Comparison of ENCODE assay signal across 19 cellular contexts in genomic region chr16:1345087-1345486, GRCh38.
"Had no signal": no experiment of that assay in that cellular context is flagged by ENCODE, and none has a peak within 500 bp of the region (broad histone marks: within the 10 kb centered on the region; RNA-seq: fewer than 3 reads in every experiment).

No MANE protein-coding gene starts in this region.

- ATAC-seq: foreskin keratinocyte; left cardiac atrium; lower lobe of right lung; right cardiac atrium; stimulated activated effector memory CD8-positive, alpha-beta T cell treated with anti-CD3 and anti-CD28 coated beads, Interleukin-12 subunit alpha, Interleukin-12 subunit beta, amount 100 ng/mL, for 72 hours; stimulated activated naive CD8-positive, alpha-beta T cell treated with anti-CD3 and anti-CD28 coated beads, Interleukin-15, Interleukin-2, amounts not matched to agents 100 U/mL and 50 U/mL, for 24 hours had no signal

- DNase-seq: effector CD4-positive, alpha-beta T cell; endodermal cell; erythroblast; foreskin keratinocyte; head of caudate nucleus; kidney; left cardiac atrium; left ventricle myocardium inferior; lower lobe of right lung; midbrain; naive B cell; nephron progenitor cell; posterior cingulate gyrus; stimulated activated CD4-positive, alpha-beta T cell treated with anti-CD3 and anti-CD28 coated beads, Interleukin-2, amount 100 ng/mL, for 48 hours; stimulated activated naive CD8-positive, alpha-beta T cell treated with anti-CD3 and anti-CD28 coated beads, Interleukin-15, Interleukin-2, amounts not matched to agents 100 U/mL and 50 U/mL, for 24 hours; tibial artery; uterus had no signal
